ENCODE assay signal across 18 cellular contexts in genomic region chr1:163774390-163774789, GRCh38.
DNase-seq lines count a peak whose midpoint lies in the region; ATAC-seq and TF ChIP-seq lines count a peak whose summit lies in the region.
"Had no signal": no experiment of that assay in that cellular context is flagged by ENCODE, and none has a peak within 500 bp of the region (broad histone marks: within the 10 kb centered on the region; RNA-seq: fewer than 3 reads in every experiment).

No MANE protein-coding gene starts in this region.

- H3K27me3 Mint-ChIP-seq in brain (peaks cover 3% of the 10 kb centered on the region), nephron progenitor cell (ENCODE audit: low read depth, poor library complexity) (peaks cover 3% of the 10 kb centered on the region), endothelial cell (ENCODE audit: unreplicated experiment) (peaks cover 2% of the 10 kb centered on the region)

- H3K36me3 ChIP-seq in uterus: no peaks in the 10 kb centered on the region
- H3K36me3 ChIP-seq: BLaER1 treated with 17β-estradiol and CSF1 and Interleukin-3, amounts not matched to agents 10 nM and 100 nM had no signal

- H3K4me1 Mint-ChIP-seq in brain (peaks cover 20% of the 10 kb centered on the region), nephron progenitor cell (peaks cover 66% of the 10 kb centered on the region), endothelial cell (ENCODE audit: unreplicated experiment) (peaks cover 5% of the 10 kb centered on the region)

- intact Hi-C loops in uterus (cut with DNase I; ENCODE audit: low total_unique reads): no loop called here

- no peaks in the 10 kb centered on the region for H3K4me1 ChIP-seq in uterus
- H3K4me1 ChIP-seq: BLaER1 treated with 17β-estradiol and CSF1 and Interleukin-3, amounts not matched to agents 10 nM and 100 nM had no signal

- H3K9me3 Mint-ChIP-seq in brain (peaks cover 8 to 21% (median 19%) of the 10 kb centered on the region in 5 experiments), nephron progenitor cell (peaks cover 31% of the 10 kb centered on the region), endothelial cell (ENCODE audit: unreplicated experiment) (no peaks in the 10 kb centered on the region)

- H3K4me3 ChIP-seq in uterus (no peak overlapping the region), coronary artery (no peak overlapping the region)
- H3K4me3 ChIP-seq: BLaER1 treated with 17β-estradiol and CSF1 and Interleukin-3, amounts not matched to agents 10 nM and 100 nM had no signal

- DNase-seq in NCI-H1694 (lab: John Stamatoyannopoulos, UW): peak; percentile 90
- DNase-seq in nephron progenitor cell: no peak
- DNase-seq in uterus: peak; percentile 22 to 36
- no peak for DNase-seq in endothelial cell (ENCODE audit: low spot score)
- DNase-seq in coronary artery (ENCODE audit: low spot score): no peak
- DNase-seq: CD8-positive, alpha-beta T cell; DMS79 treated with DMSO at 0.1 percent for 48 hours; H9; KG1; NCI-H1436; NCI-H2029 treated with DMSO at 0.1 percent for 48 hours; NCI-H510A treated with DMSO at 0.1 percent for 48 hours; NCI-H774; Right ventricle myocardium superior had no signal

- no peaks in the 10 kb centered on the region for H3K27me3 ChIP-seq in uterus
- H3K27me3 ChIP-seq: BLaER1 treated with 17β-estradiol and CSF1 and Interleukin-3, amounts not matched to agents 10 nM and 100 nM had no signal

- TF ChIP-seq POLR2A in uterus (IDR thresholded peaks at IDR 0.05): no peak

- peak overlapping the region in 3 of 5 experiments; percentile 42 to 98 (median 70) for H3K27ac Mint-ChIP-seq in brain
- H3K27ac Mint-ChIP-seq in nephron progenitor cell: peak overlapping the region; percentile 95
- no peak overlapping the region for H3K27ac Mint-ChIP-seq in endothelial cell (ENCODE audit: unreplicated experiment)
- H3K27ac Mint-ChIP-seq: CD8-positive, alpha-beta T cell; H9 had no signal

- H3K27ac ChIP-seq in uterus (no peak overlapping the region), coronary artery (no peak overlapping the region)
- H3K27ac ChIP-seq: BLaER1 treated with 17β-estradiol and CSF1 and Interleukin-3, amounts not matched to agents 10 nM and 100 nM had no signal

- H3K36me3 Mint-ChIP-seq in brain (no peaks in the 10 kb centered on the region), nephron progenitor cell (ENCODE audit: low read depth) (peaks cover 19% of the 10 kb centered on the region), endothelial cell (ENCODE audit: low read depth, unreplicated experiment) (no peaks in the 10 kb centered on the region)
- H3K36me3 Mint-ChIP-seq: CD8-positive, alpha-beta T cell had no signal

- H3K9me3 ChIP-seq in uterus: no peaks in the 10 kb centered on the region

- peak overlapping the region in 2 of 5 experiments; percentile 26 to 49 for H3K4me3 Mint-ChIP-seq in brain
- peak overlapping the region; percentile 50 for H3K4me3 Mint-ChIP-seq in nephron progenitor cell
- H3K4me3 Mint-ChIP-seq in endothelial cell (ENCODE audit: unreplicated experiment): no peak overlapping the region
- H3K4me3 Mint-ChIP-seq: CD8-positive, alpha-beta T cell; H9 had no signal

- TF ChIP-seq CTCF in brain (conservative IDR thresholded peaks at IDR 0.05): no peak
- no peak for TF ChIP-seq CTCF in nephron progenitor cell (IDR thresholded peaks at IDR 0.05)
- TF ChIP-seq CTCF in uterus (IDR thresholded peaks at IDR 0.05): no peak
- TF ChIP-seq CTCF in endothelial cell (IDR thresholded peaks at IDR 0.05; ENCODE audit: unreplicated experiment): no peak
- no peak for TF ChIP-seq CTCF in coronary artery (IDR thresholded peaks at IDR 0.05)

- no peak for ATAC-seq in GM19463 (IDR thresholded peaks at IDR 0.05; ENCODE audit: unreplicated experiment)
- ATAC-seq: CD8-positive, alpha-beta T cell; HepG2 had no signal

Comparison
In these comparisons a context has a peak if more than half of its experiments do, and no peak if none do; other contexts are left out.
1. DNase-seq: peak in NCI-H1694 (single experiment) and uterus (2 of 2); none in nephron progenitor cell (single experiment), endothelial cell (single experiment) and coronary artery (single experiment).